Comparison of ENCODE assay signal across 1 cellular context in genomic region chr4:6767725-6768538, GRCh38.
TF ChIP-seq lines count a peak whose summit lies in the region.

No MANE protein-coding gene starts in this region.

TF ChIP-seq in HepG2, 621 proteins besides CTCF, POLR2A, EP300 and RAD21 (continues in another document):
- no peak for TF ChIP-seq PAF1 (CRISPR knock-in tag; IDR thresholded peaks at IDR 0.05)
- no peak for TF ChIP-seq ZHX2 (IDR thresholded peaks at IDR 0.05; ENCODE audit: low read depth)
- no peak for TF ChIP-seq ZHX2 (CRISPR knock-in tag; IDR thresholded peaks at IDR 0.05; ENCODE audit: borderline replicate concordance)
- TF ChIP-seq ZNF660 (CRISPR knock-in tag; IDR thresholded peaks at IDR 0.05; ENCODE audit: borderline replicate concordance, low read depth), result no peak
- TF ChIP-seq PITX1 (CRISPR knock-in tag; IDR thresholded peaks at IDR 0.05), result no peak
- peak; percentile 68; the same call in 1 of the 2 replicates for TF ChIP-seq MED13 (CRISPR knock-in tag; IDR thresholded peaks at IDR 0.05)
- TF ChIP-seq ZNF292 (CRISPR knock-in tag; IDR thresholded peaks at IDR 0.05; ENCODE audit: borderline replicate concordance, low read depth), result no peak; the same call in 1 of the 2 replicates
- TF ChIP-seq PHF5A (CRISPR knock-in tag; IDR thresholded peaks at IDR 0.05; ENCODE audit: low read depth, unreplicated experiment), result no peak
- no peak; the same call in 1 of the 2 replicates for TF ChIP-seq ZSCAN31 (CRISPR knock-in tag; IDR thresholded peaks at IDR 0.05; ENCODE audit: low read depth)
- no peak for TF ChIP-seq NR0B2 (CRISPR knock-in tag; IDR thresholded peaks at IDR 0.05)
- TF ChIP-seq ZFP62 (CRISPR knock-in tag; IDR thresholded peaks at IDR 0.05), result no peak
- no peak for TF ChIP-seq ZNF138 (CRISPR knock-in tag; IDR thresholded peaks at IDR 0.05; ENCODE audit: low read depth)
- TF ChIP-seq RXRB (CRISPR knock-in tag; IDR thresholded peaks at IDR 0.05; ENCODE audit: borderline replicate concordance), result peak; percentile 14; the same call in 1 of the 2 replicates
- TF ChIP-seq ELF3 (CRISPR knock-in tag; IDR thresholded peaks at IDR 0.05), result no peak
- TF ChIP-seq MED1 (CRISPR knock-in tag; IDR thresholded peaks at IDR 0.05), result no peak; the same call in 1 of the 2 replicates
- TF ChIP-seq PAXIP1 (CRISPR knock-in tag; conservative IDR thresholded peaks at IDR 0.05), result peak; percentile 74
- TF ChIP-seq ZNF619 (CRISPR knock-in tag; IDR thresholded peaks at IDR 0.05), result 0 out of 2 replicates have a peak, but pooled peaks have one; percentile 60
- 0 out of 2 replicates have a peak, but pooled peaks have one; percentile 32 for TF ChIP-seq ZNF556 (CRISPR knock-in tag; IDR thresholded peaks at IDR 0.05; ENCODE audit: borderline replicate concordance)
- TF ChIP-seq USF2 (IDR thresholded peaks at IDR 0.05; ENCODE audit: low read depth, low read length), result no peak
- no peak for TF ChIP-seq USF2 (CRISPR knock-in tag; IDR thresholded peaks at IDR 0.05; ENCODE audit: borderline replicate concordance)
- TF ChIP-seq ZXDC (CRISPR knock-in tag; IDR thresholded peaks at IDR 0.05), result no peak
- 0 out of 2 replicates have a peak, but pooled peaks have one; percentile 16 for TF ChIP-seq ZNF263 (CRISPR knock-in tag; IDR thresholded peaks at IDR 0.05)
- no peak for TF ChIP-seq ZNF318 (CRISPR knock-in tag; IDR thresholded peaks at IDR 0.05)
- TF ChIP-seq CREBL2 (CRISPR knock-in tag; IDR thresholded peaks at IDR 0.05; ENCODE audit: borderline replicate concordance), result no peak
- peak; percentile 56; the same call in 1 of the 2 replicates for TF ChIP-seq NFKB2 (CRISPR knock-in tag; IDR thresholded peaks at IDR 0.05; ENCODE audit: borderline replicate concordance)
- TF ChIP-seq MZF1 (CRISPR knock-in tag; IDR thresholded peaks at IDR 0.05; ENCODE audit: borderline replicate concordance), result no peak
- no peak for TF ChIP-seq FOXC1 (CRISPR knock-in tag; IDR thresholded peaks at IDR 0.05; ENCODE audit: borderline replicate concordance)
